ENCODE assay signal across 19 cellular contexts in genomic region chr10:101215397-101216206, GRCh38. TPM values are rescaled to one million over a fixed set of nuclear protein-coding genes. Genes with fewer than 3 reads are reported as not detected.
DNase-seq lines count a peak whose midpoint lies in the region; ATAC-seq, FAIRE-seq and TF ChIP-seq lines count a peak whose summit lies in the region.
"Had no signal": no experiment of that assay in that cellular context is flagged by ENCODE, and none has a peak within 500 bp of the region (broad histone marks: within the 10 kb centered on the region; RNA-seq: fewer than 3 reads in every experiment).

No MANE protein-coding gene starts in this region.

- H3K36me3 Mint-ChIP-seq in type B pancreatic cell, result no peaks in the 10 kb centered on the region

- peaks cover 14% of the 10 kb centered on the region for H3K4me1 Mint-ChIP-seq in type B pancreatic cell (ENCODE audit: unreplicated experiment)

- ATAC-seq in HepG2, result no peak
- no peak for ATAC-seq in right lobe of liver

- H4K20me1 ChIP-seq in HepG2 (ENCODE audit: insufficient read depth, low read length) (0 out of 2 replicates have a peak, but pooled peaks cover 3% of the 10 kb centered on the region), endothelial cell of umbilical vein (replicated peaks; ENCODE audit: control insufficient read depth, extremely low read depth, insufficient read depth, low read length) (no peaks in the 10 kb centered on the region)

- H3K4me2 ChIP-seq in HepG2 (ENCODE audit: low read depth, low read length) (peak overlapping the region; percentile 66), endothelial cell of umbilical vein (ENCODE audit: insufficient read depth, low read length) (no peak overlapping the region)

- no peak overlapping the region for H3K9ac ChIP-seq in HepG2 (ENCODE audit: insufficient read depth, low read depth, low read length)
- no peak overlapping the region for H3K9ac ChIP-seq in endothelial cell of umbilical vein (replicated peaks; ENCODE audit: extremely low read depth, insufficient read depth, low read length)

- H2AFZ ChIP-seq in HepG2 (ENCODE audit: low read length) (no peak overlapping the region), endothelial cell of umbilical vein (ENCODE audit: low read depth, low read length) (no peak overlapping the region)

- no peak for TF ChIP-seq POLR2A in HepG2 (IDR thresholded peaks at IDR 0.05; ENCODE audit: insufficient read depth in 1 of 2, low read depth in 2 of 2, low read length in 2 of 2)
- TF ChIP-seq POLR2A in right lobe of liver (IDR thresholded peaks at IDR 0.05), result no peak
- TF ChIP-seq POLR2A in endothelial cell of umbilical vein (IDR thresholded peaks at IDR 0.05; ENCODE audit: low read depth, low read length), result no peak

- in situ Hi-C loops in HepG2 (cut with HindIII; ENCODE audit: extremely low pct_ligation_motif_present, low pct_unique_long_range_greater_than_20kb), result no loop called here

- H3K27ac Mint-ChIP-seq in type B pancreatic cell, result no peak overlapping the region

- no peaks in the 10 kb centered on the region for H3K36me3 ChIP-seq in HepG2 (replicated peaks in 1 of 2; ENCODE audit: control insufficient read depth in 1 of 2, insufficient read depth in 2 of 2, low read length in 2 of 2)
- H3K36me3 ChIP-seq in right lobe of liver, result no peaks in the 10 kb centered on the region
- no peaks in the 10 kb centered on the region for H3K36me3 ChIP-seq in endothelial cell of umbilical vein (ENCODE audit: control insufficient read depth in 2 of 2, extremely low read depth in 1 of 2, insufficient read depth in 2 of 2, low read length in 2 of 2)
- H3K36me3 ChIP-seq in right atrium auricular region, result no peaks in the 10 kb centered on the region
- H3K36me3 ChIP-seq: HAP-1, MG63, neutrophil, suprapubic skin had no signal

- POLR2A ChIA-PET in HepG2 (lab: Yijun Ruan, JAX) (no interaction called here), endothelial cell of umbilical vein (lab: Charles Lee) (no interaction called here)

- no peaks in the 10 kb centered on the region for H3K9me1 ChIP-seq in endothelial cell of umbilical vein (replicated peaks; ENCODE audit: control insufficient read depth, extremely low read depth, insufficient read depth, low read length)

- TF ChIP-seq RAD21 in HepG2 (CRISPR knock-in tag; IDR thresholded peaks at IDR 0.05), result no peak

- CTCF ChIA-PET in HepG2 (lab: Yijun Ruan, JAX; ENCODE audit: low intra/inter-chr PET ratio, low total read pairs), result interaction anchor here (0.7 to 2.9 kb wide), 5 partner anchors 23 to 252 kb away, joined by 3 to 23 read pairs (median 4); no protein-coding TSS in a partner anchor
- CTCF ChIA-PET in endothelial cell of umbilical vein (lab: Charles Lee), result interaction anchor here (0.7 to 3.9 kb wide), 10 partner anchors 8 to 566 kb away, joined by 3 to 78 read pairs (median 8); no protein-coding TSS in a partner anchor

- H3K27me3 ChIP-seq in HepG2 (ENCODE audit: control insufficient read depth in 1 of 2, insufficient read depth in 2 of 2, low read length in 2 of 2) (peaks cover 16 to 82% of the 10 kb centered on the region in 2 experiments; a peak in 4 of 5 replicates), right lobe of liver (peaks cover 31 to 49% of the 10 kb centered on the region in 2 donors), endothelial cell of umbilical vein (ENCODE audit: control insufficient read depth in 2 of 2, insufficient read depth in 2 of 2, low read length in 2 of 2) (peaks cover 72 to 73% of the 10 kb centered on the region in 2 experiments), right atrium auricular region (peaks cover 23 to 57% of the 10 kb centered on the region in 2 donors)
- H3K27me3 ChIP-seq: MG63 had no signal

- intact Hi-C loops in HepG2 (cut with micrococcal nuclease; ENCODE audit: unreplicated experiment), result loop anchor here (2.0 kb wide), 1 partner anchor 565 kb away; no protein-coding TSS in a partner anchor
- intact Hi-C loops in right lobe of liver (cut with DNase I), result loop anchor here in 1 of 2 donors (10.0 kb wide), 1 partner anchor 559 kb away; the partner anchor contains the start of gene FGF8
- intact Hi-C loops in endothelial cell of umbilical vein (cut with micrococcal nuclease), result no loop called here

- H3K9me3 Mint-ChIP-seq in type B pancreatic cell, result no peaks in the 10 kb centered on the region

- WGBS in HepG2 (ENCODE audit: low lambda C conversion rate), result 12% methylated on average over 13 of the region's 40 CpGs
- WGBS in right lobe of liver (ENCODE audit: insufficient coverage, low coverage, low lambda C conversion rate, missing lambda C conversion rate), result 10% methylated on average over 20 of the region's 40 CpGs

- H3K79me2 ChIP-seq in HepG2 (ENCODE audit: insufficient read depth, low read length) (no peaks in the 10 kb centered on the region), endothelial cell of umbilical vein (ENCODE audit: control insufficient read depth, insufficient read depth, low read length) (no peaks in the 10 kb centered on the region)

- dilution Hi-C loops in endothelial cell of umbilical vein (cut with MboI; ENCODE audit: extremely low pct_ligation_motif_present, low sequenced_read_pairs), result no loop called here

- no peak for FAIRE-seq in HepG2 (lab: Jason Lieb, UNC)
- no peak for FAIRE-seq in endothelial cell of umbilical vein (lab: Jason Lieb, UNC)
- FAIRE-seq: keratinocyte had no signal

- H3K4me1 ChIP-seq in HepG2 (ENCODE audit: insufficient read depth, low read length), result peaks cover 36% of the 10 kb centered on the region
- peaks cover 0 to 18% (median 0%) of the 10 kb centered on the region in 4 donors for H3K4me1 ChIP-seq in right lobe of liver
- no peaks in the 10 kb centered on the region for H3K4me1 ChIP-seq in endothelial cell of umbilical vein (ENCODE audit: control insufficient read depth, extremely low read depth, insufficient read depth, low read length)
- peaks cover 0 to 45% of the 10 kb centered on the region in 2 donors for H3K4me1 ChIP-seq in right atrium auricular region

- H3K4me3 ChIP-seq in HepG2 (replicated peaks in 1 of 3; ENCODE audit: insufficient read depth in 1 of 3, low read depth in 2 of 3, low read length in 3 of 3) (peak overlapping the region in 1 of 3 experiments; percentile 54; a peak in 1 of 6 replicates), right lobe of liver (no peak overlapping the region), endothelial cell of umbilical vein (replicated peaks in 1 of 3; ENCODE audit: insufficient read depth in 1 of 3, low read depth in 1 of 3, low read length in 3 of 3) (no peak overlapping the region), right atrium auricular region (peak overlapping the region in 1 of 2 donors; percentile 12)
- H3K4me3 ChIP-seq: body of pancreas, HAP-1, MG63, suprapubic skin had no signal

- TF ChIP-seq EP300 in HepG2 (IDR thresholded peaks at IDR 0.05; ENCODE audit: low read depth in 2 of 2, low read length in 2 of 2) (no peak), HepG2 (CRISPR knock-in tag; IDR thresholded peaks at IDR 0.05; ENCODE audit: borderline replicate concordance) (no peak)

- no peak for DNase-seq in HepG2 (ENCODE audit: low spot score)
- no peak for DNase-seq in right lobe of liver
- DNase-seq in NCI-H69 (lab: John Stamatoyannopoulos, UW), result peak; percentile 35
- DNase-seq in endothelial cell of umbilical vein (ENCODE audit: low read depth, low spot score), result no peak
- DNase-seq in type B pancreatic cell (ENCODE audit: extremely low spot score, unreplicated experiment), result no peak
- DNase-seq in right atrium auricular region (ENCODE audit: low spot score), result no peak
- no peak for DNase-seq in iPS-NIHi7 (ENCODE audit: extremely low spot score)
- DNase-seq in cerebellum (ENCODE audit: low spot score), result no peak
- DNase-seq: NCI-H2081 treated with DMSO at 0.1 percent for 48 hours had no signal

- no peak overlapping the region for H3K27ac ChIP-seq in HepG2 (ENCODE audit: extremely low read length, insufficient read depth, low read length)
- no peak overlapping the region for H3K27ac ChIP-seq in right lobe of liver
- H3K27ac ChIP-seq in endothelial cell of umbilical vein (ENCODE audit: insufficient read depth, low read depth, low read length), result no peak overlapping the region
- no peak overlapping the region for H3K27ac ChIP-seq in right atrium auricular region
- H3K27ac ChIP-seq: body of pancreas, neutrophil, suprapubic skin had no signal

- TF ChIP-seq CTCF in HepG2 (CRISPR knock-in tag; IDR thresholded peaks at IDR 0.05), result no peak
- no peak for TF ChIP-seq CTCF in right lobe of liver (IDR thresholded peaks at IDR 0.05)
- no peak for TF ChIP-seq CTCF in endothelial cell of umbilical vein (IDR thresholded peaks at IDR 0.05; ENCODE audit: extremely low read depth in 1 of 2, insufficient read depth in 1 of 2, low read depth in 1 of 2, low read length in 2 of 2)
- no peak for TF ChIP-seq CTCF in type B pancreatic cell (conservative IDR thresholded peaks at IDR 0.05)
- TF ChIP-seq CTCF in right atrium auricular region (IDR thresholded peaks at IDR 0.05), result no peak

- no TSS peak for BruUV-seq in HepG2 (replicated peaks; lab: Mats Ljungman, UMichigan)
- no TSS peak for BruUV-seq in endothelial cell of umbilical vein (replicated peaks; lab: Mats Ljungman, UMichigan)

- peaks cover 94% of the 10 kb centered on the region for H3K27me3 Mint-ChIP-seq in type B pancreatic cell

- peak overlapping the region; percentile 83 for H3K4me3 Mint-ChIP-seq in type B pancreatic cell

- no peaks in the 10 kb centered on the region for H3K9me3 ChIP-seq in HepG2 (ENCODE audit: low read length)
- H3K9me3 ChIP-seq in right lobe of liver, result no peaks in the 10 kb centered on the region
- H3K9me3 ChIP-seq in endothelial cell of umbilical vein (replicated peaks; ENCODE audit: control insufficient read depth, insufficient read depth, low read length), result no peaks in the 10 kb centered on the region
- H3K9me3 ChIP-seq in right atrium auricular region, result no peaks in the 10 kb centered on the region
- H3K9me3 ChIP-seq: body of pancreas, HAP-1, MG63, neutrophil, suprapubic skin had no signal

RNA-seq across cellular contexts. Expression of gene LBX1, which starts 13.7 kb away (rescaled TPM):
- total RNA-seq in HepG2 (2016; rRNA removed; fragmentation: Illumina TruSeq; extraction: Trizol) (not detected in 2 replicates), right lobe of liver (not detected), endothelial cell of umbilical vein (not detected in 2 replicates), type B pancreatic cell (ENCODE audit: low replicate concordance) (4.7 TPM in 1 of 2 replicates, not detected in the other), right atrium auricular region (not detected), cerebellum (1.6 TPM)
- not detected in 2 replicates for total RNA-seq in HepG2 (2016; cell fraction: cytosol; rRNA removed; fragmentation: Illumina TruSeq; extraction: Trizol; ENCODE audit: low read depth)
- total RNA-seq in HepG2 (2016; cell fraction: insoluble cytoplasmic fraction; rRNA removed; fragmentation: Illumina TruSeq; extraction: Trizol), result not detected in 2 replicates
- not detected in 2 replicates for total RNA-seq in HepG2 (2016; cell fraction: membrane; rRNA removed; fragmentation: Illumina TruSeq; extraction: Trizol)
- not detected in 2 replicates for total RNA-seq in HepG2 (2016; cell fraction: nucleus; rRNA removed; fragmentation: Illumina TruSeq; extraction: Trizol)
- polyA plus RNA-seq in HepG2 (2011; rRNA removed) (not detected in 2 replicates), endothelial cell of umbilical vein (not detected in 2 replicates)
- polyA plus RNA-seq in HepG2 (2011; cell fraction: cytosol; rRNA removed), result not detected in 2 replicates
- polyA plus RNA-seq in HepG2 (2011; cell fraction: nucleus; rRNA removed), result not detected in 2 replicates
- not detected in 2 replicates for polyA plus RNA-seq in HepG2 (2012)
- polyA plus RNA-seq in HepG2 (2016; cell fraction: cytosol; fragmentation: Illumina TruSeq; extraction: Trizol; ENCODE audit: low read depth), result not detected in 2 replicates
- not detected in 2 replicates for polyA plus RNA-seq in HepG2 (2016; cell fraction: insoluble cytoplasmic fraction; fragmentation: Illumina TruSeq; extraction: Trizol; ENCODE audit: low read depth)
- polyA plus RNA-seq in HepG2 (2016; cell fraction: membrane; fragmentation: Illumina TruSeq; extraction: Trizol; ENCODE audit: low read depth), result not detected in 2 replicates
- polyA plus RNA-seq in HepG2 (2016; cell fraction: nucleus; fragmentation: Illumina TruSeq; extraction: Trizol; ENCODE audit: insufficient read depth, low read depth), result not detected in 2 replicates
- not detected in 2 replicates for polyA minus RNA-seq in HepG2 (2011; rRNA and poly(A)+ RNA removed; ENCODE audit: low replicate concordance)
- not detected in 2 replicates for polyA minus RNA-seq in HepG2 (2011; cell fraction: cytosol; rRNA and poly(A)+ RNA removed)
- not detected in 2 replicates for polyA minus RNA-seq in HepG2 (2011; cell fraction: nucleus; rRNA and poly(A)+ RNA removed)
- not detected in 2 replicates for polyA plus RNA-seq in endothelial cell of umbilical vein (2011; cell fraction: cytosol; rRNA removed)
- not detected in 2 replicates for polyA plus RNA-seq in endothelial cell of umbilical vein (2011; cell fraction: nucleus; rRNA removed)
- not detected in 2 replicates for polyA plus RNA-seq in endothelial cell of umbilical vein (2012)
- not detected in 2 replicates for polyA minus RNA-seq in endothelial cell of umbilical vein
- not detected for polyA minus RNA-seq in endothelial cell of umbilical vein (2011; cell fraction: cytosol; rRNA and poly(A)+ RNA removed)
- polyA minus RNA-seq in endothelial cell of umbilical vein (2011; cell fraction: nucleus; rRNA and poly(A)+ RNA removed), result not detected in 2 replicates
- total RNA-seq: body of pancreas, dermis blood vessel endothelial cell, esophagus mucosa, HT-29, sciatic nerve, suprapubic skin had no signal
- polyA plus RNA-seq: keratinocyte had no signal
